Comparison of ENCODE assay signal across 1 cellular context in genomic region chr16:66712512-66712911, GRCh38.
TF ChIP-seq lines count a peak whose summit lies in the region.

No MANE protein-coding gene starts in this region.

TF ChIP-seq in HepG2, 621 proteins besides CTCF, POLR2A, EP300 and RAD21:
- no peak for TF ChIP-seq ZNF570 (CRISPR knock-in tag; IDR thresholded peaks at IDR 0.05; ENCODE audit: borderline replicate concordance)
- TF ChIP-seq ERF (CRISPR knock-in tag; IDR thresholded peaks at IDR 0.05) = no peak
TF ChIP-seq in HepG2: peak in this region for 0.
